Comparison of ENCODE assay signal across 18 cellular contexts in genomic region chr11:123393312-123393927, GRCh38.
"Had no signal": no experiment of that assay in that cellular context is flagged by ENCODE, and none has a peak within 500 bp of the region (broad histone marks: within the 10 kb centered on the region; RNA-seq: fewer than 3 reads in every experiment).

No MANE protein-coding gene starts in this region.

- H3K4me3 ChIP-seq: coronary artery, esophagus muscularis mucosa, hepatocyte, neural progenitor cell, ovary, sigmoid colon, stomach, testis had no signal

- DNase-seq: activated CD8-positive, alpha-beta T cell treated with anti-CD3 and anti-CD28 coated beads, Interleukin-2, amount 10 ng/mL, durations not matched to agents 7 days and 5 days; activated naive CD4-positive, alpha-beta T cell; activated naive CD8-positive, alpha-beta T cell treated with anti-CD3 and anti-CD28 coated beads, Interleukin-2, amount 10 ng/mL, durations not matched to agents 7 days and 5 days; anterior cingulate cortex; brain microvascular endothelial cell; islet precursor cell; naive B cell; ovary; sigmoid colon; stimulated activated CD4-positive, alpha-beta T cell treated with anti-CD3 and anti-CD28 coated beads, Interleukin-1b, Interleukin-23, amount 100 ng/mL, for 48 hours; stomach; testis; WERI-Rb-1 had no signal

- H3K4me2 ChIP-seq: hepatocyte, neural progenitor cell had no signal

- H3K9me3 ChIP-seq: esophagus muscularis mucosa, ovary, sigmoid colon, stomach, testis had no signal

- H2AFZ ChIP-seq: hepatocyte, neural progenitor cell had no signal

- H3K79me2 ChIP-seq: hepatocyte had no signal

- H3K27me3 ChIP-seq: brain microvascular endothelial cell, esophagus muscularis mucosa, neural progenitor cell, ovary, sigmoid colon, stomach, testis had no signal

- H3K4me1 ChIP-seq: esophagus muscularis mucosa, neural progenitor cell, sigmoid colon, stomach, testis had no signal

- H3K9ac ChIP-seq: neural progenitor cell had no signal

- H3K27ac ChIP-seq: brain microvascular endothelial cell, coronary artery, esophagus muscularis mucosa, hepatocyte, neural progenitor cell, ovary, sigmoid colon, stomach, testis, WERI-Rb-1 had no signal

- ATAC-seq: activated CD8-positive, alpha-beta T cell treated with anti-CD3 and anti-CD28 coated beads, Interleukin-2, amount 10 ng/mL, durations not matched to agents 7 days and 5 days; left lobe of liver had no signal

- H3K36me3 ChIP-seq: brain microvascular endothelial cell, esophagus muscularis mucosa, neural progenitor cell, ovary, sigmoid colon, stomach, WERI-Rb-1 had no signal
